ENCODE assay signal across 29 cellular contexts in the genomic region with DNA sequence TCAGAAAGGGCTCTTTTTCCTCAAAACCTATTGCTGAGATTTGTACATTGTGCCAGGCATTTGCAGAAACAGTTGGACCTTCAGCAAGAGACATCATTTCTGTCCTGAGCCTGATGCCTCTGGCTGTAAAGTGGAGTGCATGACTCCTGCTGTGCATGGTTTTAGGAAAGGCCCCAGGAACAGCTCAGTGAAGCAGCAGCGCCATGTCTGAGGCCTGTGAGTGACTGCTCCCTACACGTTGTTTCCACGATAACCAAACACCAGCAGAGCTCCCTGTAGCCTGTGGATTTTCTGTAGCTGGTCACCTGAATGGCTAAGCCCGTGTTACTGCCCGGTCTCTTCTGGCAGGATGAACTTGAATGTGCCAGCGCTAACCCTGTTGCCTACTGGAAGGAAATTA.
"Had no signal": no experiment of that assay in that cellular context is flagged by ENCODE, and none has a peak within 500 bp of the region (broad histone marks: within the 10 kb centered on the region; RNA-seq: fewer than 3 reads in every experiment).

No MANE protein-coding gene starts in this region.

- H3K27me3 ChIP-seq: brain microvascular endothelial cell, suprapubic skin had no signal

- H3K9me3 Mint-ChIP-seq: activated CD4-positive, alpha-beta memory T cell treated with anti-CD3 and anti-CD28 coated beads for 36 hours; activated CD4-positive, alpha-beta T cell treated with anti-CD3 and anti-CD28 coated beads, Interleukin-2, amount 10 ng/mL, durations not matched to agents 24 days and 14 days; activated naive CD4-positive, alpha-beta T cell treated with anti-CD3 and anti-CD28 coated beads, Interleukin-2, amount 10 ng/mL, durations not matched to agents 7 days and 5 days; activated naive CD8-positive, alpha-beta T cell treated with anti-CD3 and anti-CD28 coated beads, Interleukin-2, amount 10 ng/mL, durations not matched to agents 7 days and 5 days; activated T-cell treated with anti-CD3 and anti-CD28 coated beads, Interleukin-2, amount 50 U/mL, for 24 hours; stimulated activated naive B cell treated with anti-CD40 and anti-IgM and Interleukin-4, amounts not matched to agents 10 μg/mL and 1 μg/mL and 100 μg/mL, for 72 hours; T-helper 1 cell treated with Interleukin-12 subunit alpha and Interleukin-12 subunit beta and Interleukin-4 antibody, amounts not matched to agents 30 μg/mL and 1 μg/mL, for 36 hours had no signal

- H3K27ac Mint-ChIP-seq: activated CD4-positive, alpha-beta memory T cell treated with anti-CD3 and anti-CD28 coated beads for 36 hours; activated CD4-positive, alpha-beta T cell treated with anti-CD3 and anti-CD28 coated beads, Interleukin-2, amount 10 ng/mL, durations not matched to agents 24 days and 14 days; activated naive CD4-positive, alpha-beta T cell treated with anti-CD3 and anti-CD28 coated beads, Interleukin-2, amount 10 ng/mL, durations not matched to agents 7 days and 5 days; activated naive CD8-positive, alpha-beta T cell treated with anti-CD3 and anti-CD28 coated beads, Interleukin-2, amount 10 ng/mL, durations not matched to agents 7 days and 5 days; activated T-cell treated with anti-CD3 and anti-CD28 coated beads, Interleukin-2, amount 50 U/mL, for 24 hours; nephron; stimulated activated naive B cell treated with anti-CD40 and anti-IgM and Interleukin-4, amounts not matched to agents 10 μg/mL and 1 μg/mL and 100 μg/mL, for 72 hours; T-helper 1 cell treated with Interleukin-12 subunit alpha and Interleukin-12 subunit beta and Interleukin-4 antibody, amounts not matched to agents 30 μg/mL and 1 μg/mL, for 36 hours had no signal

- ATAC-seq: esophagus mucosa; foreskin keratinocyte; heart left ventricle; left lung; lower lobe of right lung; pancreas; stimulated activated naive B cell treated with anti-CD40 and anti-IgM and Interleukin-4, amounts not matched to agents 10 μg/mL and 1 μg/mL and 100 μg/mL, for 72 hours had no signal

- H3K36me3 Mint-ChIP-seq: activated CD4-positive, alpha-beta memory T cell treated with anti-CD3 and anti-CD28 coated beads for 36 hours; activated naive CD4-positive, alpha-beta T cell treated with anti-CD3 and anti-CD28 coated beads, Interleukin-2, amount 10 ng/mL, durations not matched to agents 7 days and 5 days; activated naive CD8-positive, alpha-beta T cell treated with anti-CD3 and anti-CD28 coated beads, Interleukin-2, amount 10 ng/mL, durations not matched to agents 7 days and 5 days; stimulated activated naive B cell treated with anti-CD40 and anti-IgM and Interleukin-4, amounts not matched to agents 10 μg/mL and 1 μg/mL and 100 μg/mL, for 72 hours had no signal

- DNase-seq: activated CD4-positive, alpha-beta memory T cell treated with anti-CD3 and anti-CD28 coated beads for 36 hours; activated CD4-positive, alpha-beta T cell treated with anti-CD3 and anti-CD28 coated beads, Interleukin-2, amount 10 ng/mL, durations not matched to agents 24 days and 14 days; activated CD4-positive, CD25-positive, alpha-beta regulatory T cell treated with anti-CD3 and anti-CD28 coated beads, Interleukin-2, amount 50 U/mL, for 72 hours; activated CD8-positive, alpha-beta memory T cell treated with anti-CD3 and anti-CD28 coated beads, Interleukin-2, amount 50 U/mL, for 48 hours; activated gamma-delta T cell; activated naive CD4-positive, alpha-beta T cell treated with anti-CD3 and anti-CD28 coated beads, Interleukin-2, amount 10 ng/mL, durations not matched to agents 7 days and 5 days; activated naive CD8-positive, alpha-beta T cell treated with anti-CD3 and anti-CD28 coated beads, Interleukin-2, amount 10 ng/mL, durations not matched to agents 7 days and 5 days; activated T-cell treated with anti-CD3 and anti-CD28 coated beads, Interleukin-2, amount 50 U/mL, for 24 hours; amniotic stem cell; brain microvascular endothelial cell; caudate nucleus; cortex of kidney; foreskin keratinocyte; heart left ventricle; hypothalamus; left lung; lower lobe of right lung; pancreas; stimulated activated CD4-positive, alpha-beta T cell treated with anti-CD3 and anti-CD28 coated beads, Interleukin-15, amount 100 ng/mL, for 24 hours; stimulated activated CD4-positive, alpha-beta T cell treated with anti-CD3 and anti-CD28 coated beads, Interleukin-2, amount 100 ng/mL, for 24 hours; stimulated activated naive B cell treated with anti-CD40 and anti-IgM and Interleukin-4, amounts not matched to agents 10 μg/mL and 1 μg/mL and 100 μg/mL, for 72 hours; T-helper 9 cell; tibial artery; WERI-Rb-1 had no signal

- H3K4me3 ChIP-seq: heart left ventricle, left lung, lower lobe of right lung, pancreas, prostate gland, suprapubic skin, tibial artery had no signal

- H3K4me3 Mint-ChIP-seq: activated CD4-positive, alpha-beta memory T cell treated with anti-CD3 and anti-CD28 coated beads for 36 hours; activated CD4-positive, alpha-beta T cell treated with anti-CD3 and anti-CD28 coated beads, Interleukin-2, amount 10 ng/mL, durations not matched to agents 24 days and 14 days; activated naive CD4-positive, alpha-beta T cell treated with anti-CD3 and anti-CD28 coated beads, Interleukin-2, amount 10 ng/mL, durations not matched to agents 7 days and 5 days; activated naive CD8-positive, alpha-beta T cell treated with anti-CD3 and anti-CD28 coated beads, Interleukin-2, amount 10 ng/mL, durations not matched to agents 7 days and 5 days; activated T-cell treated with anti-CD3 and anti-CD28 coated beads, Interleukin-2, amount 50 U/mL, for 24 hours; nephron; stimulated activated naive B cell treated with anti-CD40 and anti-IgM and Interleukin-4, amounts not matched to agents 10 μg/mL and 1 μg/mL and 100 μg/mL, for 72 hours; T-helper 1 cell treated with Interleukin-12 subunit alpha and Interleukin-12 subunit beta and Interleukin-4 antibody, amounts not matched to agents 30 μg/mL and 1 μg/mL, for 36 hours had no signal

- H3K4me1 Mint-ChIP-seq: activated CD4-positive, alpha-beta T cell treated with anti-CD3 and anti-CD28 coated beads, Interleukin-2, amount 10 ng/mL, durations not matched to agents 24 days and 14 days; activated naive CD4-positive, alpha-beta T cell treated with anti-CD3 and anti-CD28 coated beads, Interleukin-2, amount 10 ng/mL, durations not matched to agents 7 days and 5 days; activated naive CD8-positive, alpha-beta T cell treated with anti-CD3 and anti-CD28 coated beads, Interleukin-2, amount 10 ng/mL, durations not matched to agents 7 days and 5 days; stimulated activated naive B cell treated with anti-CD40 and anti-IgM and Interleukin-4, amounts not matched to agents 10 μg/mL and 1 μg/mL and 100 μg/mL, for 72 hours had no signal

- H3K36me3 ChIP-seq: brain microvascular endothelial cell, heart left ventricle, left lung, lower lobe of right lung, pancreas, prostate gland, suprapubic skin, tibial artery, WERI-Rb-1 had no signal
